In the genomic region with DNA sequence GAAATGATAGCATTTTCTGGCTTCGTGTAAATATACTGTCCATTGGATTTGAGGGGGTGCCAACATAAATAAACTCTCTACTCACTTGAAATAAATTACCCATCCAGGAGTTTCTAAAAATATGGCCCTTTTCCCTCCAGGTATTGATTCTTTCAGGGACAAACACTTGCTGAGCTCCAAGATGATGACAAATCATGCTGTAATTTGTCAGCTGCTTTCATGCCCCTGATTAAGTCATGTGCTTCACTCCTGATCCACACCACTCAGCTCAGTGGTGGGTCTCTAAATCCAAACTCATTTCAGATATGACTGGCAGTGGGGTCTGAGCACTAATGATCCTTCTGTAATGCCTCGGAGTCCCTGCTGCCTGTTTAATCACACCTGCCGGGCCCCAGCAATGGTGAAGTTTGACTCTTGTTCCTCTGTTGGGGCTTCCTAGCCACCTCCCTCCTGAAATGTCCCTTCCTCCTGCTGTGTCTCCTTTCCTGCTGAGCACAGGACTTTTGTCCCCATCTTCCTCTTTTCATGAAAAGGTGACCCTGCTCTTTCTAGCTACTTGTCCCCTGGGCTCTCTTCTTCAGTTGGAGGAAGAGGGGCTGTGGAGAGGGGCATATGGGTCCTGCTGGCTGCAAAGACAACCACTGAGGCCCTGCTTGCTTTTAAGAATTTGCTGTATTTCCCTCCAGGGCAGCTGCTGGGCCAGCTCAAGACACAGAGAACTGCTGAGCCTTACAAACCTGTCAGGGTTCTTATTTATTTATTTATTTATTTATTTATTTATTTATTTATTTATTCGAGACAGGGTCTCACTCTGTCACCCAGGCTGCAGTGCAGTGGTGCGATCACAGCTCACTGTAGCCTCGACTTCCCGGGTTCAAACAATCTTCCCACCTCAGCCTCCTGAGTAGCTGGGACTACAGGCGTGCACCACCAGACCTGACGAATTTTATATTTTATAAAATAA, we compare ENCODE assay signal across 24 cellular contexts.
A peak's percentile ranks its signal among the peaks of the same experiment; 100 is the strongest.
DNase-seq lines count a peak whose midpoint lies in the region; ATAC-seq and TF ChIP-seq lines count a peak whose summit lies in the region.
"Had no signal": no experiment of that assay in that cellular context is flagged by ENCODE, and none has a peak within 500 bp of the region (broad histone marks: within the 10 kb centered on the region; RNA-seq: fewer than 3 reads in every experiment).

No MANE protein-coding gene starts in this region.

- intact Hi-C loops in natural killer cell (cut with micrococcal nuclease): no loop called here

- H2BK5ac ChIP-seq in neuronal stem cell (ENCODE audit: low read length): no peak overlapping the region

- H2BK120ac ChIP-seq in neuronal stem cell (ENCODE audit: low read depth, low read length): no peak overlapping the region

- no peaks in the 10 kb centered on the region for H3K9me3 ChIP-seq in neuronal stem cell (replicated peaks in 1 of 2; ENCODE audit: control insufficient read depth in 2 of 2, insufficient read depth in 1 of 2, low read depth in 1 of 2, low read length in 2 of 2)
- H3K9me3 ChIP-seq: esophagus muscularis mucosa, gastroesophageal sphincter had no signal

- no peak overlapping the region for H2BK15ac ChIP-seq in neuronal stem cell (ENCODE audit: low read length)

- H3K36me3 Mint-ChIP-seq in WTC11 (no peaks in the 10 kb centered on the region), natural killer cell (no peaks in the 10 kb centered on the region)
- H3K36me3 Mint-ChIP-seq: type B pancreatic cell had no signal

- H3K4me3 Mint-ChIP-seq in WTC11: no peak overlapping the region
- H3K4me3 Mint-ChIP-seq in natural killer cell: no peak overlapping the region
- H3K4me3 Mint-ChIP-seq: B cell; effector memory CD8-positive, alpha-beta T cell; GM23338; type B pancreatic cell had no signal

- no peaks in the 10 kb centered on the region for H3K36me3 ChIP-seq in neuronal stem cell (replicated peaks in 1 of 2; ENCODE audit: control insufficient read depth in 2 of 2, insufficient read depth in 2 of 2, low read length in 2 of 2)
- H3K36me3 ChIP-seq: esophagus muscularis mucosa, gastroesophageal sphincter had no signal

- no peaks in the 10 kb centered on the region; the same call in 1 of the 2 replicates for H3K9me3 Mint-ChIP-seq in WTC11
- H3K9me3 Mint-ChIP-seq in natural killer cell: no peaks in the 10 kb centered on the region
- H3K9me3 Mint-ChIP-seq: effector memory CD8-positive, alpha-beta T cell; type B pancreatic cell had no signal

- POLR2A ChIA-PET in WTC11 (lab: Charles Lee): no interaction called here

- H3K4me3 ChIP-seq in neuronal stem cell (ENCODE audit: low read length in 2 of 2): no peak overlapping the region
- H3K4me3 ChIP-seq: esophagus muscularis mucosa, gastroesophageal sphincter, GM23338 had no signal

- no peak overlapping the region for H3K4ac ChIP-seq in neuronal stem cell (ENCODE audit: low read length)

- no peak overlapping the region for H3K23ac ChIP-seq in neuronal stem cell (ENCODE audit: low read depth, low read length, poor library complexity)

- no peak for ATAC-seq in WTC11
- ATAC-seq in natural killer cell: no peak
- no peak for ATAC-seq in GM18519 (IDR thresholded peaks at IDR 0.05; ENCODE audit: low FRiP score, unreplicated experiment)
- ATAC-seq: effector memory CD8-positive, alpha-beta T cell; gastroesophageal sphincter; GM23338; right cardiac atrium; SK-N-SH treated with all-trans-retinoic acid at 6 μM for 48 hours had no signal

- no peaks in the 10 kb centered on the region for H3K27me3 ChIP-seq in neuronal stem cell (ENCODE audit: control insufficient read depth in 3 of 3, insufficient read depth in 3 of 3, low read depth in 1 of 3, low read length in 3 of 3)
- H3K27me3 ChIP-seq: esophagus muscularis mucosa, gastroesophageal sphincter had no signal

- no peak overlapping the region for H2AFZ ChIP-seq in neuronal stem cell (ENCODE audit: low read length)
- H2AFZ ChIP-seq: GM23338 had no signal

- H3K4me1 Mint-ChIP-seq in WTC11: peaks cover 4% of the 10 kb centered on the region; the same call in 1 of the 2 replicates
- H3K4me1 Mint-ChIP-seq in natural killer cell: no peaks in the 10 kb centered on the region
- H3K4me1 Mint-ChIP-seq: B cell had no signal

- no peaks in the 10 kb centered on the region for H3K4me1 ChIP-seq in neuronal stem cell (ENCODE audit: control insufficient read depth in 2 of 2, insufficient read depth in 1 of 2, low read depth in 1 of 2, low read length in 2 of 2)
- H3K4me1 ChIP-seq: esophagus muscularis mucosa, gastroesophageal sphincter had no signal

- H4K8ac ChIP-seq in neuronal stem cell (ENCODE audit: low read depth, low read length): no peak overlapping the region

- TF ChIP-seq CTCF in WTC11 (IDR thresholded peaks at IDR 0.05) (no peak), natural killer cell (IDR thresholded peaks at IDR 0.05) (no peak)

- H3K4me2 ChIP-seq in neuronal stem cell (ENCODE audit: insufficient read depth, low read length, poor library complexity, severe bottlenecking): no peak overlapping the region
- H3K4me2 ChIP-seq: GM23338 had no signal

- H3K9ac ChIP-seq in neuronal stem cell (ENCODE audit: low read depth, low read length, poor library complexity): no peak overlapping the region

- H4K91ac ChIP-seq in neuronal stem cell (ENCODE audit: low read depth, low read length, poor library complexity): no peak overlapping the region

- DNase-seq in NCI-H446 treated with DMSO at 0.1 percent for 48 hours (lab: John Stamatoyannopoulos, UW) (peak; percentile 26), NCI-H446 (lab: John Stamatoyannopoulos, UW) (no peak), NCI-H2081 treated with DMSO at 0.1 percent for 48 hours (lab: John Stamatoyannopoulos, UW) (peak; percentile 87), WTC11 (ENCODE audit: low spot score) (no peak), neuronal stem cell (ENCODE audit: low spot score) (no peak), natural killer cell (no peak), SW480 (ENCODE audit: low spot score) (no peak)
- DNase-seq: activated CD4-positive, alpha-beta T cell treated with anti-CD3 and anti-CD28 coated beads, Interleukin-2, amount 50 U/mL, for 48 hours; activated CD4-positive, CD25-positive, alpha-beta regulatory T cell; activated effector memory CD4-positive, alpha-beta T cell treated with Interleukin-2 at 50 U/mL for 16 hours; effector memory CD8-positive, alpha-beta T cell; NCI-H1436; NCI-H510A treated with DMSO at 0.1 percent for 48 hours; right cardiac atrium; RPMI8226; T-helper 9 cell had no signal

- no peak overlapping the region for H3K18ac ChIP-seq in neuronal stem cell (ENCODE audit: low read length)

- H2BK12ac ChIP-seq in neuronal stem cell (ENCODE audit: low read length): no peak overlapping the region

- no CpG with 5 or more reads among the region's 9 CpGs for WGBS in neuronal stem cell (ENCODE audit: extremely low coverage in 2 of 2, insufficient read length in 2 of 2, insufficient replicate concordance in 1 of 2), 2 donors

- CTCF ChIA-PET in WTC11 (lab: Charles Lee): interaction anchor here (2.0 kb wide), 1 partner anchor 213 kb away, joined by 5 read pairs; no protein-coding TSS in a partner anchor

- H3K27me3 Mint-ChIP-seq in WTC11 (ENCODE audit: low read depth): no peaks in the 10 kb centered on the region
- no peaks in the 10 kb centered on the region for H3K27me3 Mint-ChIP-seq in natural killer cell (ENCODE audit: low read depth in 2 of 2)
- H3K27me3 Mint-ChIP-seq: type B pancreatic cell had no signal

- H3K27ac ChIP-seq in neuronal stem cell (replicated peaks; ENCODE audit: low read length): no peak overlapping the region
- H3K27ac ChIP-seq: esophagus muscularis mucosa, gastroesophageal sphincter, HL-60 had no signal

- H3K27ac Mint-ChIP-seq in WTC11: no peak overlapping the region
- no peak overlapping the region for H3K27ac Mint-ChIP-seq in natural killer cell
- H3K27ac Mint-ChIP-seq: B cell, GM23338, type B pancreatic cell had no signal

- no peak overlapping the region for H2AK5ac ChIP-seq in neuronal stem cell (ENCODE audit: low read depth, low read length)

- no peaks in the 10 kb centered on the region for H3K79me1 ChIP-seq in neuronal stem cell (ENCODE audit: low read depth, low read length)

- no peak overlapping the region for H3K14ac ChIP-seq in neuronal stem cell (ENCODE audit: low read length)

TF ChIP-seq in WTC11, 78 proteins besides CTCF, POLR2A, EP300 and RAD21:
- TF ChIP-seq HMGA2 (CRISPR knock-in tag; IDR thresholded peaks at IDR 0.05) (peak; percentile 72; the same call in 1 of the 2 replicates), MXD4 (CRISPR knock-in tag; IDR thresholded peaks at IDR 0.05; ENCODE audit: borderline replicate concordance) (no peak)

Comparison
In these comparisons a context has a peak if more than half of its experiments do, and no peak if none do; other contexts are left out.
1. DNase-seq: peak in NCI-H446 treated with DMSO at 0.1 percent for 48 hours (single experiment) and NCI-H2081 treated with DMSO at 0.1 percent for 48 hours (single experiment); none in NCI-H446 (0 of 2), WTC11 (single experiment), neuronal stem cell (single experiment), natural killer cell (single experiment) and SW480 (single experiment).